Comparison of ENCODE assay signal across 8 cellular contexts in genomic region chr2:231463698-231464575, GRCh38. TPM values are rescaled to one million over a fixed set of nuclear protein-coding genes. Genes with fewer than 3 reads are reported as not detected.
DNase-seq lines count a peak whose midpoint lies in the region; ATAC-seq and TF ChIP-seq lines count a peak whose summit lies in the region.

A gene with protein sequence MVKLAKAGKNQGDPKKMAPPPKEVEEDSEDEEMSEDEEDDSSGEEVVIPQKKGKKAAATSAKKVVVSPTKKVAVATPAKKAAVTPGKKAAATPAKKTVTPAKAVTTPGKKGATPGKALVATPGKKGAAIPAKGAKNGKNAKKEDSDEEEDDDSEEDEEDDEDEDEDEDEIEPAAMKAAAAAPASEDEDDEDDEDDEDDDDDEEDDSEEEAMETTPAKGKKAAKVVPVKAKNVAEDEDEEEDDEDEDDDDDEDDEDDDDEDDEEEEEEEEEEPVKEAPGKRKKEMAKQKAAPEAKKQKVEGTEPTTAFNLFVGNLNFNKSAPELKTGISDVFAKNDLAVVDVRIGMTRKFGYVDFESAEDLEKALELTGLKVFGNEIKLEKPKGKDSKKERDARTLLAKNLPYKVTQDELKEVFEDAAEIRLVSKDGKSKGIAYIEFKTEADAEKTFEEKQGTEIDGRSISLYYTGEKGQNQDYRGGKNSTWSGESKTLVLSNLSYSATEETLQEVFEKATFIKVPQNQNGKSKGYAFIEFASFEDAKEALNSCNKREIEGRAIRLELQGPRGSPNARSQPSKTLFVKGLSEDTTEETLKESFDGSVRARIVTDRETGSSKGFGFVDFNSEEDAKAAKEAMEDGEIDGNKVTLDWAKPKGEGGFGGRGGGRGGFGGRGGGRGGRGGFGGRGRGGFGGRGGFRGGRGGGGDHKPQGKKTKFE (minus strand): TSS chr2:231464484. CDS start chr2:231464353, 131 bp downstream.

- H3K27me3 ChIP-seq in right lobe of liver, result no peaks in the 10 kb centered on the region

- 0% methylated on average over 44 of the region's 102 CpGs for WGBS in right lobe of liver (ENCODE audit: insufficient coverage, low coverage, low lambda C conversion rate, missing lambda C conversion rate)

- H3K36me3 Mint-ChIP-seq in activated CD4-positive, alpha-beta T cell treated with anti-CD3 and anti-CD28 coated beads, Interleukin-2, amount 10 ng/mL, durations not matched to agents 24 days and 14 days (ENCODE audit: low read depth), result peaks cover 50% of the 10 kb centered on the region

- peaks cover 20 to 42% (median 32%) of the 10 kb centered on the region in 4 donors for H3K36me3 ChIP-seq in right lobe of liver

- ATAC-seq in HG03439 (IDR thresholded peaks at IDR 0.05; ENCODE audit: unreplicated experiment) (peak; percentile 84), right lobe of liver (peak; percentile 57 to 69 (median 64))

- no peaks in the 10 kb centered on the region for H3K9me3 ChIP-seq in right lobe of liver

- peak within 1 kb of the TSS; percentile 83 to 94 (median 93) for H3K27ac ChIP-seq in right lobe of liver

- H3K9me3 Mint-ChIP-seq in activated CD4-positive, alpha-beta T cell treated with anti-CD3 and anti-CD28 coated beads, Interleukin-2, amount 10 ng/mL, durations not matched to agents 24 days and 14 days, result no peaks in the 10 kb centered on the region

- H3K27ac Mint-ChIP-seq in activated CD4-positive, alpha-beta T cell treated with anti-CD3 and anti-CD28 coated beads, Interleukin-2, amount 10 ng/mL, durations not matched to agents 24 days and 14 days, result peak within 1 kb of the TSS; percentile 100

- H3K4me3 Mint-ChIP-seq in activated CD4-positive, alpha-beta T cell treated with anti-CD3 and anti-CD28 coated beads, Interleukin-2, amount 10 ng/mL, durations not matched to agents 24 days and 14 days, result peak within 1 kb of the TSS; percentile 93

- H3K4me1 Mint-ChIP-seq in activated CD4-positive, alpha-beta T cell treated with anti-CD3 and anti-CD28 coated beads, Interleukin-2, amount 10 ng/mL, durations not matched to agents 24 days and 14 days, result peaks cover 34% of the 10 kb centered on the region

- peak within 1 kb of the TSS; percentile 75 to 96 (median 82) for H3K4me3 ChIP-seq in right lobe of liver

- TF ChIP-seq POLR2A in GM19193 (IDR thresholded peaks at IDR 0.05; ENCODE audit: extremely low read depth, insufficient read depth, insufficient read length), result peak; percentile 99
- TF ChIP-seq POLR2A in right lobe of liver (IDR thresholded peaks at IDR 0.05), result peak; percentile 98

- intact Hi-C loops in activated CD4-positive, alpha-beta T cell treated with anti-CD3 and anti-CD28 coated beads, Interleukin-2, amount 10 ng/mL, durations not matched to agents 24 days and 14 days (cut with micrococcal nuclease), result loop anchor here (1.0 to 10.0 kb wide), 9 partner anchors 11 to 407 kb away; partner anchors contain the start of genes COPS7B, PDE6D, PSMD1 and PTMA
- intact Hi-C loops in right lobe of liver (cut with DNase I), result no loop called here

- DNase-seq in AML-193 (lab: John Stamatoyannopoulos, UW) (peak; percentile 93 to 94), NCI-H510A treated with DMSO at 0.1 percent for 48 hours (lab: John Stamatoyannopoulos, UW) (peak; percentile 94), dedifferentiated amniotic fluid mesenchymal stem cell (ENCODE audit: extremely low spot score) (peak; percentile 68), right lobe of liver (peak; percentile 81 to 85 (median 82))
- peak; percentile 95 for DNase-seq in activated CD4-positive, alpha-beta T cell treated with anti-CD3 and anti-CD28 coated beads, Interleukin-2, amount 10 ng/mL, durations not matched to agents 24 days and 14 days
- peak; percentile 68 to 83 (median 76) for DNase-seq in stimulated activated CD4-positive, alpha-beta T cell treated with anti-CD3 and anti-CD28 coated beads, TNF-alpha, amount 100 ng/mL, for 24 hours (ENCODE audit: low read depth in 3 of 3)

- no peak for TF ChIP-seq CTCF in right lobe of liver (IDR thresholded peaks at IDR 0.05)

- peaks cover 0 to 14% (median 7%) of the 10 kb centered on the region in 4 donors for H3K4me1 ChIP-seq in right lobe of liver

- H3K27me3 Mint-ChIP-seq in activated CD4-positive, alpha-beta T cell treated with anti-CD3 and anti-CD28 coated beads, Interleukin-2, amount 10 ng/mL, durations not matched to agents 24 days and 14 days, result no peaks in the 10 kb centered on the region

RNA-seq across cellular contexts. Expression of the gene that starts here (rescaled TPM):
- total RNA-seq in activated CD4-positive, alpha-beta T cell treated with anti-CD3 and anti-CD28 coated beads, Interleukin-2, amount 10 ng/mL, durations not matched to agents 24 days and 14 days, result 1,513 and 1,560 TPM in 2 replicates
- total RNA-seq in right lobe of liver, result 100 to 1,000 TPM in 5 of 6 experiments, 10 to 100 TPM in 1; 78.8 to 203 (median 146) TPM

Comparison
In these comparisons a context has a peak if more than half of its experiments do, and no peak if none do; other contexts are left out.
1. Peak in every context shown above with its lines: DNase-seq, ATAC-seq, H3K4me3 ChIP-seq and H3K27ac ChIP-seq.